In genomic region chr17:75524971-75525805, GRCh38 we compare ENCODE assay signal across 8 cellular contexts. TPM values are rescaled to one million over a fixed set of nuclear protein-coding genes. Genes with fewer than 3 reads are reported as not detected.
DNase-seq lines count a peak whose midpoint lies in the region; ATAC-seq and TF ChIP-seq lines count a peak whose summit lies in the region.

Gene LLGL2, plus strand, starts transcription at chr17:75525697. Its CDS starts 17,730 bp downstream, at chr17:75543427.

- peaks cover 8% of the 10 kb centered on the region for H3K36me3 Mint-ChIP-seq in activated naive CD8-positive, alpha-beta T cell treated with anti-CD3 and anti-CD28 coated beads, Interleukin-2, amount 10 ng/mL, durations not matched to agents 7 days and 5 days

- H3K9me3 Mint-ChIP-seq in activated naive CD8-positive, alpha-beta T cell treated with anti-CD3 and anti-CD28 coated beads, Interleukin-2, amount 10 ng/mL, durations not matched to agents 7 days and 5 days = no peaks in the 10 kb centered on the region

- H3K4me1 ChIP-seq in ES-I3 (ENCODE audit: insufficient read depth, low read length) (no peaks in the 10 kb centered on the region; the same call in 1 of the 2 replicates), left ventricle myocardium inferior (peaks cover 21% of the 10 kb centered on the region)

- H3K4me3 ChIP-seq in HFF-Myc (replicated peaks; ENCODE audit: low read depth, low read length) (peak within 1 kb of the TSS; percentile 44), left ventricle myocardium inferior (peak within 1 kb of the TSS; percentile 82)

- peak; percentile 23 for TF ChIP-seq CTCF in HFF-Myc (IDR thresholded peaks at IDR 0.05; ENCODE audit: low read depth, low read length, missing control alignments)
- peak; percentile 67 for TF ChIP-seq CTCF in left ventricle myocardium inferior (IDR thresholded peaks at IDR 0.05; ENCODE audit: borderline replicate concordance)

- POLR2A ChIA-PET in activated naive CD8-positive, alpha-beta T cell treated with anti-CD3 and anti-CD28 coated beads, Interleukin-2, amount 10 ng/mL, durations not matched to agents 7 days and 5 days (lab: Charles Lee) = interaction anchor here (0.6 to 1.8 kb wide), 13 partner anchors 9 to 552 kb away, joined by 3 to 23 read pairs (median 4); partner anchors contain the start of genes GRB2, SLC25A19, TMEM94 and TSEN54

- peaks cover 6% of the 10 kb centered on the region for H3K27me3 Mint-ChIP-seq in activated naive CD8-positive, alpha-beta T cell treated with anti-CD3 and anti-CD28 coated beads, Interleukin-2, amount 10 ng/mL, durations not matched to agents 7 days and 5 days

- no peaks in the 10 kb centered on the region for H3K36me3 ChIP-seq in ES-I3 (ENCODE audit: insufficient read depth, low read length)
- peaks cover 13% of the 10 kb centered on the region for H3K36me3 ChIP-seq in left ventricle myocardium inferior

- DNase-seq in HFF-Myc (ENCODE audit: extremely low read depth, low read depth) = no peak
- peak; percentile 71 for DNase-seq in NCI-H1092 treated with DMSO at 0.1 percent for 48 hours (lab: John Stamatoyannopoulos, UW)
- peak; percentile 80 for DNase-seq in T follicular helper cell (ENCODE audit: low read depth)
- peak; percentile 92 for DNase-seq in activated naive CD8-positive, alpha-beta T cell treated with anti-CD3 and anti-CD28 coated beads, Interleukin-2, amount 10 ng/mL, durations not matched to agents 7 days and 5 days
- peak; percentile 67 for DNase-seq in left ventricle myocardium inferior
- peak; percentile 73 for DNase-seq in sciatic nerve (ENCODE audit: low spot score)
- DNase-seq in NK-92 (lab: John Stamatoyannopoulos, UW; ENCODE audit: unreplicated experiment) = no peak

- intact Hi-C loops in left ventricle myocardium inferior (cut with micrococcal nuclease) (no loop called here), sciatic nerve (cut with DNase I) (no loop called here)

- H3K9ac ChIP-seq in ES-I3 (ENCODE audit: low read depth, low read length) = peak within 1 kb of the TSS; percentile 97

- peak; percentile 90 for ATAC-seq in activated naive CD8-positive, alpha-beta T cell treated with anti-CD3 and anti-CD28 coated beads, Interleukin-2, amount 10 ng/mL, durations not matched to agents 7 days and 5 days (ENCODE audit: low read depth)
- peak; percentile 77 for ATAC-seq in sciatic nerve

- H3K4me1 Mint-ChIP-seq in activated naive CD8-positive, alpha-beta T cell treated with anti-CD3 and anti-CD28 coated beads, Interleukin-2, amount 10 ng/mL, durations not matched to agents 7 days and 5 days = peaks cover 9% of the 10 kb centered on the region

- H3K27ac ChIP-seq in left ventricle myocardium inferior (replicated peaks) = peak within 1 kb of the TSS; percentile 82

- no peaks in the 10 kb centered on the region for H3K27me3 ChIP-seq in left ventricle myocardium inferior (ENCODE audit: low read depth)

- peak within 1 kb of the TSS; percentile 74 for H3K4me3 Mint-ChIP-seq in activated naive CD8-positive, alpha-beta T cell treated with anti-CD3 and anti-CD28 coated beads, Interleukin-2, amount 10 ng/mL, durations not matched to agents 7 days and 5 days

- H3K9me3 ChIP-seq in ES-I3 (ENCODE audit: control insufficient read depth, insufficient read depth, low read length) (no peaks in the 10 kb centered on the region), left ventricle myocardium inferior (replicated peaks) (no peaks in the 10 kb centered on the region)

- H3K27ac Mint-ChIP-seq in activated naive CD8-positive, alpha-beta T cell treated with anti-CD3 and anti-CD28 coated beads, Interleukin-2, amount 10 ng/mL, durations not matched to agents 7 days and 5 days = no peak within 1 kb of the TSS

RNA-seq across cellular contexts. Expression of gene LLGL2, which starts in this region (rescaled TPM):
- total RNA-seq in activated naive CD8-positive, alpha-beta T cell treated with anti-CD3 and anti-CD28 coated beads, Interleukin-2, amount 10 ng/mL, durations not matched to agents 7 days and 5 days = 10 to 100 TPM; 36.9 to 37.2 TPM
- 2.0 TPM for total RNA-seq in left ventricle myocardium inferior
- 11.0 TPM for total RNA-seq in sciatic nerve

Comparison
In these comparisons a context has a peak if more than half of its experiments do, and no peak if none do; other contexts are left out.
1. DNase-seq: peak in NCI-H1092 treated with DMSO at 0.1 percent for 48 hours (single experiment), T follicular helper cell (single experiment), activated naive CD8-positive, alpha-beta T cell treated with anti-CD3 and anti-CD28 coated beads, Interleukin-2, amount 10 ng/mL, durations not matched to agents 7 days and 5 days (single experiment), left ventricle myocardium inferior (single experiment) and sciatic nerve (single experiment); none in HFF-Myc (single experiment) and NK-92 (single experiment).